8 cellular contexts compared by ENCODE assay signal in genomic region chr11:26297179-26297970, GRCh38. TPM values are rescaled to one million over a fixed set of nuclear protein-coding genes. Genes with fewer than 3 reads are reported as not detected.
DNase-seq lines count a peak whose midpoint lies in the region; ATAC-seq and TF ChIP-seq lines count a peak whose summit lies in the region.

No MANE protein-coding gene starts in this region.

- WGBS in hepatocyte (ENCODE audit: low lambda C conversion rate, missing lambda C conversion rate): 13% methylated on average over 5 of the region's 5 CpGs

- H3K4me3 ChIP-seq in hepatocyte (no peak overlapping the region), thoracic aorta (no peak overlapping the region)

- H3K4me1 ChIP-seq in hepatocyte (ENCODE audit: insufficient read depth) (no peaks in the 10 kb centered on the region), thoracic aorta (ENCODE audit: control insufficient read depth in 1 of 2, low read depth in 2 of 2) (no peaks in the 10 kb centered on the region)

- H3K9me2 ChIP-seq in hepatocyte (replicated peaks; ENCODE audit: insufficient read depth): no peaks in the 10 kb centered on the region

- H3K27me3 ChIP-seq in hepatocyte (no peaks in the 10 kb centered on the region), thoracic aorta (replicated peaks; ENCODE audit: insufficient read depth) (no peaks in the 10 kb centered on the region)

- H3K79me2 ChIP-seq in hepatocyte: no peaks in the 10 kb centered on the region

- H3K9me3 ChIP-seq in hepatocyte (ENCODE audit: low read depth) (no peaks in the 10 kb centered on the region), thoracic aorta (no peaks in the 10 kb centered on the region)

- H3K36me3 ChIP-seq in hepatocyte (replicated peaks; ENCODE audit: insufficient read depth, low read depth) (no peaks in the 10 kb centered on the region), thoracic aorta (no peaks in the 10 kb centered on the region)

- in situ Hi-C loops in ACHN (cut with HindIII; ENCODE audit: low pct_ligation_motif_present, low pct_unique_long_range_greater_than_20kb, low sequenced_read_pairs): no loop called here

- no peak overlapping the region for H3K4me2 ChIP-seq in hepatocyte

- peak; percentile 92 for ATAC-seq in GM18502 (IDR thresholded peaks at IDR 0.05; ENCODE audit: poor library complexity, unreplicated experiment)
- ATAC-seq in HG02938 (IDR thresholded peaks at IDR 0.05; ENCODE audit: unreplicated experiment): peak; percentile 95
- ATAC-seq in thoracic aorta (ENCODE audit: insufficient number of reproducible peaks, low FRiP score, low read depth): no peak
- ATAC-seq in HG02840 (IDR thresholded peaks at IDR 0.05; ENCODE audit: low FRiP score, unreplicated experiment): no peak

- H4K20me1 ChIP-seq in hepatocyte (ENCODE audit: insufficient read depth, poor library complexity, severe bottlenecking): no peaks in the 10 kb centered on the region

- peak; percentile 56 for DNase-seq in ACHN
- DNase-seq in NCI-H2107 (lab: John Stamatoyannopoulos, UW): peak; percentile 26
- DNase-seq in amniotic epithelial cell (ENCODE audit: low read depth): peak; percentile 91
- peak; percentile 77 for DNase-seq in hepatocyte (ENCODE audit: low spot score)
- DNase-seq in thoracic aorta (ENCODE audit: low spot score): no peak

- H2AFZ ChIP-seq in hepatocyte: no peak overlapping the region

- TF ChIP-seq CTCF in hepatocyte (IDR thresholded peaks at IDR 0.05; ENCODE audit: poor library complexity) (peak; percentile 83), thoracic aorta (IDR thresholded peaks at IDR 0.05) (peak; percentile 36)

- no peak overlapping the region for H3K27ac ChIP-seq in hepatocyte
- no peak overlapping the region for H3K27ac ChIP-seq in thoracic aorta

RNA-seq across cellular contexts. Expression of gene ANO3, which starts 34.6 kb away (rescaled TPM):
- 0.12 and 0.17 TPM in 2 replicates for total RNA-seq in hepatocyte
- not detected in 2 replicates for polyA plus RNA-seq in hepatocyte
- total RNA-seq in thoracic aorta: 10 to 100 TPM in 1 of 2 donors, under 1 TPM in 1; 0.71 to 13.4 TPM

Comparison
In these comparisons a context has a peak if more than half of its experiments do, and no peak if none do; other contexts are left out.
1. ATAC-seq: peak in GM18502 (single experiment) and HG02938 (single experiment); none in thoracic aorta (single experiment) and HG02840 (single experiment).